In the genomic region with DNA sequence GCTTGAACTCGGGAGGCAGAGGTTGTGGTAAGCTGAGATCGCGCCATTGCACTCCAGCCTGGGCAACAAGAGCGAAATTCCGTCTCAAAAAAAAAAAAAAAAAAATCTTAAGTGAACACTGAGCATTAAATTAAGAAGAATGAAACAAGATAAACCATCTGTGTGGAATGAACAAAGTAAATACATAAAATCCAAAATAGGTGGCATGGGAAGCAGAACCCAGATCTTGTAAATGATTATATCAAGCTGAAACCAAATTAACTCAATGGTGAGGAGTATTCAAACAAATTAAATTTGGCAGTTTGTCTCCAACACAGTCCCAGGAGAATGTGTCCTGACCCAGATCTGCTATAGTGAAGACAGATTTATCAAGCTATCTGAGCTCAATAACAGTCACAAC, we compare ENCODE assay signal across 14 cellular contexts. TPM values are rescaled to one million over a fixed set of nuclear protein-coding genes. Genes with fewer than 3 reads are reported as not detected.
DNase-seq lines count a peak whose midpoint lies in the region; TF ChIP-seq lines count a peak whose summit lies in the region.
"Had no signal": no experiment of that assay in that cellular context is flagged by ENCODE, and none has a peak within 500 bp of the region (broad histone marks: within the 10 kb centered on the region; RNA-seq: fewer than 3 reads in every experiment).

No MANE protein-coding gene starts in this region.

- in situ Hi-C loops in G401 (cut with HindIII; ENCODE audit: low sequenced_read_pairs) = no loop called here

- peaks cover 31 to 51% of the 10 kb centered on the region in 2 donors for H3K4me1 Mint-ChIP-seq in immature natural killer cell

- no peak for TF ChIP-seq POLR2A in tibial nerve (IDR thresholded peaks at IDR 0.05)

- no peaks in the 10 kb centered on the region for H3K9me3 Mint-ChIP-seq in immature natural killer cell
- H3K9me3 Mint-ChIP-seq: CD8-positive, alpha-beta T cell had no signal

- WGBS in tibial nerve, 2 donors = 94 to 97% methylated on average over 5 of the region's 5 CpGs

- H3K27me3 ChIP-seq in tibial nerve = no peaks in the 10 kb centered on the region
- H3K27me3 ChIP-seq: BLaER1 treated with 17β-estradiol and CSF1 and Interleukin-3, amounts not matched to agents 10 nM and 100 nM had no signal

- DNase-seq in G401 (ENCODE audit: low spot score) (peak; percentile 36), LNCaP clone FGC (ENCODE audit: low read depth) (peak; percentile 15), immature natural killer cell (no peak), tibial nerve (ENCODE audit: low spot score in 2 of 2) (no peak), NCI-H187 (lab: John Stamatoyannopoulos, UW) (no peak), glomerular visceral epithelial cell (ENCODE audit: extremely low spot score) (no peak)
- DNase-seq: Calu3; CD8-positive, alpha-beta T cell; DMS79 treated with DMSO at 0.1 percent for 48 hours; H9 had no signal

- peaks cover 0 to 13% (median 0%) of the 10 kb centered on the region in 4 donors for H3K4me1 ChIP-seq in tibial nerve

- H3K27ac Mint-ChIP-seq in immature natural killer cell = peak overlapping the region in 4 of 6 donors; percentile 34 to 73 (median 56)
- H3K27ac Mint-ChIP-seq: B cell; CD8-positive, alpha-beta T cell had no signal

- H3K9me3 ChIP-seq in tibial nerve = peaks cover 0 to 3% (median 0%) of the 10 kb centered on the region in 4 donors

- TF ChIP-seq CTCF in LNCaP clone FGC (IDR thresholded peaks at IDR 0.05; ENCODE audit: control insufficient read depth, extremely low read depth, insufficient read depth) (no peak), VCaP (conservative IDR thresholded peaks at IDR 0.05) (no peak), tibial nerve (IDR thresholded peaks at IDR 0.05) (no peak)

- H3K4me3 Mint-ChIP-seq in immature natural killer cell = no peak overlapping the region
- H3K4me3 Mint-ChIP-seq: B cell; CD8-positive, alpha-beta T cell; H9 had no signal

- peaks cover 4 to 9% (median 5%) of the 10 kb centered on the region in 3 donors for H3K36me3 Mint-ChIP-seq in immature natural killer cell

- peak overlapping the region; percentile 56 for H3K27ac ChIP-seq in VCaP
- no peak overlapping the region for H3K27ac ChIP-seq in tibial nerve
- H3K27ac ChIP-seq: BLaER1 treated with 17β-estradiol and CSF1 and Interleukin-3, amounts not matched to agents 10 nM and 100 nM had no signal

- H3K27me3 Mint-ChIP-seq in immature natural killer cell (ENCODE audit: low read depth in 3 of 3) = peaks cover 0 to 2% (median 0%) of the 10 kb centered on the region in 3 donors
- H3K27me3 Mint-ChIP-seq: B cell had no signal

- no peak overlapping the region for H3K4me3 ChIP-seq in LNCaP clone FGC (ENCODE audit: low read depth, low read length)
- no peak overlapping the region for H3K4me3 ChIP-seq in tibial nerve
- H3K4me3 ChIP-seq: BLaER1 treated with 17β-estradiol and CSF1 and Interleukin-3, amounts not matched to agents 10 nM and 100 nM; GM12878 had no signal

- TF ChIP-seq EP300 in tibial nerve (IDR thresholded peaks at IDR 0.05) = no peak

- peaks cover 0 to 24% (median 0%) of the 10 kb centered on the region in 3 donors for H3K36me3 ChIP-seq in tibial nerve

RNA-seq across cellular contexts. Expression of gene STAG1, which starts 32.1 kb away (rescaled TPM):
- total RNA-seq in G401 (2014; rRNA removed; shearing (Covaris generic)) = 14.0 and 22.4 TPM in 2 replicates
- 10 to 100 TPM; 11.8 to 22.6 (median 14.6) TPM for polyA plus RNA-seq in immature natural killer cell
- total RNA-seq in tibial nerve = 10 to 100 TPM; 48.6 to 71.2 (median 58.2) TPM

Comparison
In these comparisons a context has a peak if more than half of its experiments do, and no peak if none do; other contexts are left out.
1. DNase-seq: peak in G401 (single experiment) and LNCaP clone FGC (single experiment); none in immature natural killer cell (0 of 3), tibial nerve (0 of 2), NCI-H187 (0 of 2) and glomerular visceral epithelial cell (single experiment).